24 cellular contexts compared by ENCODE assay signal in the genomic region with DNA sequence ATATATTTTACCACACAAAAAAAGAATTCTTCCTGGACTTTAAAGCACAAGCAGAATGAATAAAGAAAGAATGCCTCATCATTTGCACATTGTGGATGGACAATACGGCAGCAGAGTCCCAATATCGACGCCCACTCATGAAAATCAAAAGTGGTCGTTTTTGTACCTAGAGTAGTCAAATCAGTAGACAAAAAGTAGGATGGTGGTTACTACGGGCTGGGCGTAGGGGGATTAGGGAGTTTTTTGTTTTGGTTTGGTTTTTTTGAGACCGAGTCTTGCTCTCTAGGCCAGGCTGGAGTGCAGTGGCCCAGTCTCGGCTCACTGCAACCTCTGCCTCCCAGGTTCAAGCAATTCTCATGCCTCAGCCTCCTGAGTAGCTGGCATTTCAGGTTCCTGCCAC. TPM values are rescaled to one million over a fixed set of nuclear protein-coding genes. Genes with fewer than 3 reads are reported as not detected.
A peak's percentile ranks its signal among the peaks of the same experiment; 100 is the strongest.
DNase-seq lines count a peak whose midpoint lies in the region; ATAC-seq and TF ChIP-seq lines count a peak whose summit lies in the region.
"Had no signal": no experiment of that assay in that cellular context is flagged by ENCODE, and none has a peak within 500 bp of the region (broad histone marks: within the 10 kb centered on the region; RNA-seq: fewer than 3 reads in every experiment).

No MANE protein-coding gene starts in this region.

- 83 to 88% methylated on average over 8 of the region's 8 CpGs for WGBS in sigmoid colon, 2 donors

- intact Hi-C loops in sigmoid colon (cut with DNase I), result loop anchor here (5.0 kb wide), 1 partner anchor 160 kb away; no protein-coding TSS in a partner anchor
- intact Hi-C loops in upper lobe of right lung (cut with DNase I), result no loop called here

- H3K4me1 ChIP-seq in sigmoid colon (peaks cover 0 to 6% (median 0%) of the 10 kb centered on the region in 4 donors), upper lobe of right lung (peaks cover 9% of the 10 kb centered on the region)
- H3K4me1 ChIP-seq: BLaER1 treated with 17β-estradiol and CSF1 and Interleukin-3, amounts not matched to agents 10 nM and 100 nM; SJCRH30 had no signal

- ATAC-seq in upper lobe of right lung, result no peak
- no peak for ATAC-seq in GM21737 (IDR thresholded peaks at IDR 0.05; ENCODE audit: unreplicated experiment)
- ATAC-seq: HCT116 had no signal

- H3K9me3 ChIP-seq in sigmoid colon, result no peaks in the 10 kb centered on the region
- H3K9me3 ChIP-seq in upper lobe of right lung, result no peaks in the 10 kb centered on the region
- H3K9me3 ChIP-seq: BLaER1 treated with 17β-estradiol and CSF1 and Interleukin-3, amounts not matched to agents 10 nM and 100 nM; Caco-2; MG63; SJCRH30 had no signal

- H3K36me3 ChIP-seq in sigmoid colon (no peaks in the 10 kb centered on the region), upper lobe of right lung (no peaks in the 10 kb centered on the region)
- H3K36me3 ChIP-seq: BLaER1 treated with 17β-estradiol and CSF1 and Interleukin-3, amounts not matched to agents 10 nM and 100 nM; MG63; SJCRH30 had no signal

- no peak for TF ChIP-seq EP300 in sigmoid colon (IDR thresholded peaks at IDR 0.05)

- no peak for TF ChIP-seq CTCF in sigmoid colon (IDR thresholded peaks at IDR 0.05)
- no peak for TF ChIP-seq CTCF in upper lobe of right lung (IDR thresholded peaks at IDR 0.05)

- H3K4me3 ChIP-seq in sigmoid colon, result no peak overlapping the region
- H3K4me3 ChIP-seq in upper lobe of right lung, result no peak overlapping the region
- H3K4me3 ChIP-seq: BLaER1 treated with 17β-estradiol and CSF1 and Interleukin-3, amounts not matched to agents 10 nM and 100 nM; MG63; SJCRH30 had no signal

- no peak overlapping the region for H3K27ac ChIP-seq in sigmoid colon
- no peak overlapping the region for H3K27ac ChIP-seq in upper lobe of right lung
- H3K27ac ChIP-seq: BLaER1 treated with 17β-estradiol and CSF1 and Interleukin-3, amounts not matched to agents 10 nM and 100 nM; SJCRH30 had no signal

- peak; percentile 20 to 41 for DNase-seq in activated CD4-positive, alpha-beta T cell treated with anti-CD3 and anti-CD28 coated beads, Interleukin-2, amount 50 U/mL, for 48 hours
- no peak for DNase-seq in activated CD4-positive, alpha-beta T cell treated with anti-CD3 and anti-CD28 coated beads for 1 hour
- DNase-seq in stimulated activated naive CD4-positive, alpha-beta T cell treated with Interleukin-2 at 50 U/mL for 16 hours (lab: John Stamatoyannopoulos, UW), result peak; percentile 22
- DNase-seq in stimulated activated naive CD4-positive, alpha-beta T cell (lab: John Stamatoyannopoulos, UW), result no peak
- peak; percentile 6 for DNase-seq in sigmoid colon
- peak; percentile 16 for DNase-seq in upper lobe of right lung
- no peak for DNase-seq in LoVo (ENCODE audit: low spot score)
- DNase-seq: 8988T; Caco-2; CD4-positive, alpha-beta memory T cell; DMS 273 treated with DMSO at 0.1 percent for 48 hours; DMS79 treated with DMSO at 0.1 percent for 48 hours; Karpas-422; MG63; NCI-H1092; NCI-H1436; NCI-H187 treated with DMSO at 0.1 percent for 48 hours; NCI-H345; NCI-H524 treated with DMSO at 0.1 percent for 48 hours; NCI-H82; SJCRH30 had no signal

- H3K27me3 ChIP-seq in sigmoid colon (no peaks in the 10 kb centered on the region), upper lobe of right lung (no peaks in the 10 kb centered on the region)
- H3K27me3 ChIP-seq: BLaER1 treated with 17β-estradiol and CSF1 and Interleukin-3, amounts not matched to agents 10 nM and 100 nM; MG63; SJCRH30 had no signal

- TF ChIP-seq POLR2A in sigmoid colon (IDR thresholded peaks at IDR 0.05), result no peak

RNA-seq across cellular contexts. Expression of gene CENPV, which starts 8.6 kb away (rescaled TPM):
- total RNA-seq in sigmoid colon (10 to 100 TPM; 12.8 to 23.8 (median 18.2) TPM), upper lobe of right lung (10.4 TPM)
- 10 to 100 TPM; 42.3 to 62.5 (median 57.6) TPM for polyA plus RNA-seq in sigmoid colon

RNA-seq across cellular contexts. Expression of gene UBB, which starts 19.0 kb away (rescaled TPM):
- total RNA-seq in sigmoid colon, result 1,000 to 10,000 TPM in 3 of 4 donors, 100 to 1,000 TPM in 1; 892 to 1,272 (median 1,168) TPM
- polyA plus RNA-seq in sigmoid colon, result 1,000 to 10,000 TPM in 2 of 3 donors, 100 to 1,000 TPM in 1; 939 to 2,667 (median 2,288) TPM
- 1,410 TPM for total RNA-seq in upper lobe of right lung

RNA-seq across cellular contexts. Expression of gene TRPV2, which starts 53.5 kb away (rescaled TPM):
- 10 to 100 TPM in 2 of 4 donors, 1 to 10 TPM in 2; 9.1 to 14.0 (median 10.6) TPM for total RNA-seq in sigmoid colon
- 10 to 100 TPM in 1 of 3 donors, 1 to 10 TPM in 2; 3.7 to 13.4 (median 5.4) TPM for polyA plus RNA-seq in sigmoid colon
- 86.5 TPM for total RNA-seq in upper lobe of right lung

Comparison
In these comparisons a context has a peak if more than half of its experiments do, and no peak if none do; other contexts are left out.
1. DNase-seq: peak in activated CD4-positive, alpha-beta T cell treated with anti-CD3 and anti-CD28 coated beads, Interleukin-2, amount 50 U/mL, for 48 hours (2 of 2), stimulated activated naive CD4-positive, alpha-beta T cell treated with Interleukin-2 at 50 U/mL for 16 hours (single experiment), sigmoid colon (single experiment) and upper lobe of right lung (single experiment); none in activated CD4-positive, alpha-beta T cell treated with anti-CD3 and anti-CD28 coated beads for 1 hour (single experiment), stimulated activated naive CD4-positive, alpha-beta T cell (0 of 6) and LoVo (single experiment).